In the genomic region with DNA sequence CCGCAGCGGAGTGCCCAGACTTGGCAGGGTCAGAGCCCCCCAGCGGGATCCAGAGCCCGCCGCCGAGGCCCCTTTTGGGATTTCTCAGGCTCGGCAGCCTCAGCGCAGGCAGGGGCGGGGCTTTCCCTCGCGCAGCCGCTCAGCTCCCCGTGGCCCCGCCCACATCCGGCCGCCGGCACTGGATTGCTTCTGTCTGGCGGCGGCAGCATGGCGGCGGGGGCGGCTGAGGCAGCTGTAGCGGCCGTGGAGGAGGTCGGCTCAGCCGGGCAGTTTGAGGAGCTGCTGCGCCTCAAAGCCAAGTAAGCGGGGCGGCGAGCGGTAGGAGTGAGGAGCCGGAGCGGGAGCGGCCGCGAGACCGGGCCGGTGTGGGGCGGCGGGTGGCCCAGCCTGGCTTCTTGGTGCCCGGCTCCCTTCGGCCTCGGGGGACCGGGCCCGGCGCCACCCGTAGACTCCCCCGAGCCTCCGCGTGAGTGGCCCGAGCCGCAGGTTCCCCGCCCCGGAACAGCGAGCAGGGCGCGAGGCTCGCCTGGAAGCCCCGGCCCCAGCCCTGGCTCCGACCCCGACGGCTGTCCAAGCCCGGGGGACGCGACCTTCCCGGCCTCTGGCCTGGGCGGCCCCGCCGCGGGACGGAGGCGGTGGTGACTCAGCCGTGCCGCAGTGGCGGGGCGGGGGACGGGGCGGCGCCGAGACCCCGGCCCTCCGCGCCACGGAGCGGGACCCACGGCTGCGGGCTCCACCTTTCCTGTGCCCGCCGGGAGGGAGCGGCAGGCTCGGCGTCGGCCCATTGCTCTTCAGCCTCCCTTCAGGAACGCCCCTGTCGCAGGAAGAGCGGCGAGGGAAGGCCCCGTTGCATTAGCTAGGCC, we compare ENCODE assay signal across 8 cellular contexts. TPM values are rescaled to one million over a fixed set of nuclear protein-coding genes. Genes with fewer than 3 reads are reported as not detected.
DNase-seq lines count a peak whose midpoint lies in the region; ATAC-seq, FAIRE-seq and TF ChIP-seq lines count a peak whose summit lies in the region.

GLRX3 (plus strand) TSS at position 178 of the 863 bp plus-strand sequence; CDS start at position 208, 30 bp downstream.

- no peak for FAIRE-seq in kidney (lab: Jason Lieb, UNC)

- no peaks in the 10 kb centered on the region for H3K9me3 ChIP-seq in kidney (ENCODE audit: control insufficient read depth in 1 of 2, low read length in 2 of 2)

- H3K27ac ChIP-seq in kidney (ENCODE audit: low read depth in 2 of 2, low read length in 2 of 2): peak within 1 kb of the TSS; percentile 57 to 66

- peak within 1 kb of the TSS; percentile 74 to 84 for H3K9ac ChIP-seq in kidney (ENCODE audit: low read length in 2 of 2)

- H3K36me3 ChIP-seq in kidney (ENCODE audit: control insufficient read depth in 1 of 2, insufficient read depth in 2 of 2, low read length in 2 of 2): no peaks in the 10 kb centered on the region

- peaks cover 8 to 13% of the 10 kb centered on the region in 2 donors for H3K4me1 ChIP-seq in kidney (ENCODE audit: control insufficient read depth in 1 of 2, insufficient read depth in 1 of 2, low read depth in 1 of 2, low read length in 2 of 2)

- intact Hi-C loops in kidney (cut with DNase I): no loop called here

- peak; percentile 59 for ATAC-seq in GM18858 (IDR thresholded peaks at IDR 0.05; ENCODE audit: unreplicated experiment)
- ATAC-seq in HG03066 (IDR thresholded peaks at IDR 0.05; ENCODE audit: low read depth, unreplicated experiment): peak; percentile 74

- CTCF ChIA-PET in AG04449 (lab: Yijun Ruan, JAX): interaction anchor here (1.3 to 3.7 kb wide), 3 partner anchors 9 to 26 kb away, joined by 3 to 30 read pairs (median 19); partner anchors contain the start of gene C10orf143

- H3K4me3 ChIP-seq in AG04449 (ENCODE audit: low read depth, low read length): peak within 1 kb of the TSS; percentile 76
- peak within 1 kb of the TSS; percentile 76 to 78 for H3K4me3 ChIP-seq in kidney (ENCODE audit: low read length in 2 of 2)

- POLR2A ChIA-PET in AG04449 (lab: Yijun Ruan, JAX): interaction anchor here (1.0 to 1.9 kb wide), 2 partner anchors 8 to 26 kb away, joined by 3 to 45 read pairs; partner anchors contain the start of gene C10orf143

- DNase-seq in AG04449 (ENCODE audit: low read depth, low spot score) (no peak), NCI-H226 (peak; percentile 63), cerebellar nuclear complex (lab: John Stamatoyannopoulos, UW) (peak; percentile 4 to 15), kidney (peak; percentile 96)
- peak; percentile 81 for DNase-seq in activated CD4-positive, alpha-beta T cell treated with anti-CD3 and anti-CD28 coated beads for 1 hour
- peak; percentile 95 for DNase-seq in stimulated activated CD4-positive, alpha-beta T cell treated with anti-CD3 and anti-CD28 coated beads, Interleukin-15, amount 100 ng/mL, for 24 hours

- TF ChIP-seq CTCF in AG04449 (IDR thresholded peaks at IDR 0.05; ENCODE audit: insufficient read depth, low read length, missing control alignments) (no peak), kidney (IDR thresholded peaks at IDR 0.05; ENCODE audit: borderline replicate concordance, extremely low read depth, insufficient read depth) (no peak)

RNA-seq across cellular contexts. Expression of gene GLRX3, which starts in this region (rescaled TPM):
- 52.5 TPM for total RNA-seq in kidney
- polyA plus RNA-seq in kidney (ENCODE audit: insufficient read depth, low read depth, low replicate concordance): 70.4 TPM
